23 cellular contexts compared by ENCODE assay signal in genomic region chr2:122108186-122108585, GRCh38.
DNase-seq lines count a peak whose midpoint lies in the region; ATAC-seq, FAIRE-seq and TF ChIP-seq lines count a peak whose summit lies in the region.
"Had no signal": no experiment of that assay in that cellular context is flagged by ENCODE, and none has a peak within 500 bp of the region (broad histone marks: within the 10 kb centered on the region; RNA-seq: fewer than 3 reads in every experiment).

No MANE protein-coding gene starts in this region.

- H4K8ac ChIP-seq in mesenchymal stem cell (ENCODE audit: low read length), result no peak overlapping the region

- H3K79me2 ChIP-seq in K562 (ENCODE audit: control insufficient read depth, insufficient read depth, low read length) (no peaks in the 10 kb centered on the region), osteoblast (ENCODE audit: insufficient read depth, low read length) (no peaks in the 10 kb centered on the region)

- no peak for TF ChIP-seq POLR2A in K562 (conservative IDR thresholded peaks at IDR 0.05)

- no peaks in the 10 kb centered on the region for H3K4me1 ChIP-seq in BE2C
- peaks cover 0 to 65% (median 43%) of the 10 kb centered on the region in 10 experiments; a peak in 16 of 20 replicates for H3K4me1 ChIP-seq in BLaER1 treated with 17β-estradiol and CSF1 and Interleukin-3, amounts not matched to agents 10 nM and 100 nM
- H3K4me1 ChIP-seq in K562 (replicated peaks in 1 of 2; ENCODE audit: control insufficient read depth in 2 of 2, insufficient read depth in 2 of 2, low read length in 2 of 2), result no peaks in the 10 kb centered on the region
- no peaks in the 10 kb centered on the region for H3K4me1 ChIP-seq in osteoblast (ENCODE audit: insufficient read depth, low read length)
- H3K4me1 ChIP-seq in mesenchymal stem cell (ENCODE audit: control insufficient read depth, insufficient read depth, low read depth, low read length), result no peaks in the 10 kb centered on the region
- H3K4me1 ChIP-seq: A549 had no signal

- TF ChIP-seq RAD21 in K562 (CRISPR knock-in tag; conservative IDR thresholded peaks at IDR 0.05 in 1 of 2, IDR thresholded peaks at IDR 0.05 in 1 of 2), result no peak

- H4K20me1 ChIP-seq in BLaER1 treated with 17β-estradiol and CSF1 and Interleukin-3, amounts not matched to agents 10 nM and 100 nM, result no peaks in the 10 kb centered on the region
- H4K20me1 ChIP-seq in K562 (replicated peaks; ENCODE audit: control insufficient read depth, insufficient read depth, low read length) (no peaks in the 10 kb centered on the region), osteoblast (ENCODE audit: insufficient read depth, low read length) (no peaks in the 10 kb centered on the region)

- intact Hi-C loops in K562 (cut with micrococcal nuclease), result no loop called here

- no peak overlapping the region for H4K91ac ChIP-seq in mesenchymal stem cell (ENCODE audit: low read length)

- POLR2A ChIA-PET in K562 (lab: Yijun Ruan, JAX), result no interaction called here

- H2BK12ac ChIP-seq in mesenchymal stem cell (ENCODE audit: low read length in 2 of 2), result no peak overlapping the region

- no peaks in the 10 kb centered on the region for H3K9me1 ChIP-seq in K562 (ENCODE audit: control insufficient read depth, insufficient read depth, low read length)

- in situ Hi-C loops in K562 (cut with MboI), result no loop called here

- no peaks in the 10 kb centered on the region for H3K9me3 ChIP-seq in BE2C
- H3K9me3 ChIP-seq in BLaER1 treated with 17β-estradiol and CSF1 and Interleukin-3, amounts not matched to agents 10 nM and 100 nM (replicated peaks in 1 of 11), result peaks cover 0 to 12% (median 6%) of the 10 kb centered on the region in 11 experiments; a peak in 8 of 22 replicates
- no peaks in the 10 kb centered on the region for H3K9me3 ChIP-seq in K562 (replicated peaks; ENCODE audit: control insufficient read depth, insufficient read depth, low read depth, low read length)
- no peaks in the 10 kb centered on the region for H3K9me3 ChIP-seq in osteoblast (ENCODE audit: low read depth, low read length)
- no peaks in the 10 kb centered on the region for H3K9me3 ChIP-seq in mesenchymal stem cell (ENCODE audit: control insufficient read depth, low read length)
- H3K9me3 ChIP-seq: A549 had no signal

- no peak overlapping the region for H3K4ac ChIP-seq in mesenchymal stem cell (ENCODE audit: low read depth in 1 of 2, low read length in 2 of 2)

- no peaks in the 10 kb centered on the region for H3K36me3 ChIP-seq in BE2C
- H3K36me3 ChIP-seq in BLaER1 treated with 17β-estradiol and CSF1 and Interleukin-3, amounts not matched to agents 10 nM and 100 nM, result no peaks in the 10 kb centered on the region
- H3K36me3 ChIP-seq in K562 (ENCODE audit: control insufficient read depth, insufficient read depth, low read length), result no peaks in the 10 kb centered on the region
- H3K36me3 ChIP-seq in osteoblast (ENCODE audit: insufficient read depth, low read length), result no peaks in the 10 kb centered on the region
- H3K36me3 ChIP-seq in mesenchymal stem cell (ENCODE audit: control insufficient read depth in 1 of 2, insufficient read depth in 2 of 2, low read depth in 1 of 2, low read length in 2 of 2), result no peaks in the 10 kb centered on the region

- H3K4me2 ChIP-seq in BLaER1 treated with 17β-estradiol and CSF1 and Interleukin-3, amounts not matched to agents 10 nM and 100 nM, result peak overlapping the region in 6 of 11 experiments; percentile 12 to 71 (median 46); a peak in 10 of 22 replicates
- H3K4me2 ChIP-seq in K562 (ENCODE audit: insufficient read depth, low read length) (no peak overlapping the region), osteoblast (ENCODE audit: insufficient read depth, low read length) (no peak overlapping the region), mesenchymal stem cell (ENCODE audit: low read length, poor library complexity, severe bottlenecking) (no peak overlapping the region)
- H3K4me2 ChIP-seq: A549 had no signal

- H3K27ac ChIP-seq in BLaER1 treated with 17β-estradiol and CSF1 and Interleukin-3, amounts not matched to agents 10 nM and 100 nM, result no peak overlapping the region
- H3K27ac ChIP-seq in K562 (ENCODE audit: extremely low read depth, low read depth, low read length), result no peak overlapping the region
- H3K27ac ChIP-seq in osteoblast (ENCODE audit: low read depth, low read length), result no peak overlapping the region
- H3K27ac ChIP-seq in mesenchymal stem cell (ENCODE audit: low read length, poor library complexity, severe bottlenecking), result no peak overlapping the region
- H3K27ac ChIP-seq: A549 had no signal

- no peak for TF ChIP-seq CTCF in BE2C (IDR thresholded peaks at IDR 0.05; ENCODE audit: low read depth, low read length)
- TF ChIP-seq CTCF in K562 (IDR thresholded peaks at IDR 0.05 in 2 of 3, conservative IDR thresholded peaks at IDR 0.05 in 1 of 3; ENCODE audit: insufficient read depth in 2 of 3, low read depth in 1 of 3, low read length in 3 of 3), result no peak
- no peak for TF ChIP-seq CTCF in osteoblast (IDR thresholded peaks at IDR 0.05; ENCODE audit: extremely low read depth, low read depth, low read length)

- H3K27me3 ChIP-seq in BE2C, result no peaks in the 10 kb centered on the region
- no peaks in the 10 kb centered on the region for H3K27me3 ChIP-seq in BLaER1 treated with 17β-estradiol and CSF1 and Interleukin-3, amounts not matched to agents 10 nM and 100 nM
- H3K27me3 ChIP-seq in K562 (ENCODE audit: control insufficient read depth in 2 of 2, insufficient read depth in 2 of 2, low read length in 2 of 2), result peaks cover 0 to 12% of the 10 kb centered on the region in 2 experiments; a peak in 1 of 5 replicates
- H3K27me3 ChIP-seq in osteoblast (ENCODE audit: insufficient read depth, low read length), result no peaks in the 10 kb centered on the region
- peaks cover 0 to 8% of the 10 kb centered on the region in 2 experiments for H3K27me3 ChIP-seq in mesenchymal stem cell (ENCODE audit: control insufficient read depth in 1 of 2, insufficient read depth in 1 of 2, low read length in 2 of 2)

- no CpG with 5 or more reads among the region's 1 CpG for WGBS in K562 (ENCODE audit: insufficient coverage, low coverage, missing lambda C conversion rate)
- 39% methylated on average over 1 of the region's 1 CpG for WGBS in mesenchymal stem cell

- DNase-seq in BE2C (peak; percentile 54), NCI-H82 treated with DMSO at 0.1 percent for 48 hours (lab: John Stamatoyannopoulos, UW; ENCODE audit: unreplicated experiment) (peak; percentile 58), K562 (ENCODE audit: extremely low read depth in 1 of 4, low spot score in 3 of 4) (no peak), osteoblast (ENCODE audit: insufficient read length, low spot score, missing footprints) (no peak), mesenchymal stem cell (no peak)
- DNase-seq: 8988T; ACHN; AML-193; CD4-positive, alpha-beta T cell; CD8-positive, alpha-beta memory T cell; DMS 273 treated with DMSO at 0.1 percent for 48 hours; DMS79; EL; GDM1; GOT3; HCEC 1CT had no signal

- H3K9ac ChIP-seq in BLaER1 treated with 17β-estradiol and CSF1 and Interleukin-3, amounts not matched to agents 10 nM and 100 nM, result no peak overlapping the region
- H3K9ac ChIP-seq in K562 (ENCODE audit: insufficient read depth in 1 of 2, low read depth in 2 of 2, low read length in 2 of 2) (no peak overlapping the region), mesenchymal stem cell (ENCODE audit: low read length) (no peak overlapping the region)

- no peak for FAIRE-seq in K562 (lab: Jason Lieb, UNC)
- FAIRE-seq: A549, D721Med, GM12878, H54 had no signal

- ATAC-seq in K562 (no peak), GM18517 (IDR thresholded peaks at IDR 0.05; ENCODE audit: unreplicated experiment) (no peak), HG03025 (IDR thresholded peaks at IDR 0.05; ENCODE audit: low FRiP score, unreplicated experiment) (no peak)
- ATAC-seq: A549, GM12878 had no signal

- H3K18ac ChIP-seq in mesenchymal stem cell (ENCODE audit: low read depth in 1 of 2, low read length in 2 of 2), result no peak overlapping the region

- CTCF ChIA-PET in K562 (lab: Yijun Ruan, JAX; ENCODE audit: low intra/inter-chr PET ratio), result no interaction called here

- no peak overlapping the region for H2AK5ac ChIP-seq in mesenchymal stem cell (ENCODE audit: low read length, severe bottlenecking)

- H3K79me1 ChIP-seq in mesenchymal stem cell (replicated peaks; ENCODE audit: low read length, poor library complexity, severe bottlenecking), result no peaks in the 10 kb centered on the region

- BruUV-seq in K562 (replicated peaks; lab: Mats Ljungman, UMichigan), result no TSS peak

- H3K23ac ChIP-seq in mesenchymal stem cell (ENCODE audit: low read length in 2 of 2), result no peak overlapping the region

- no peak for TF ChIP-seq EP300 in K562 (IDR thresholded peaks at IDR 0.05; ENCODE audit: low read length)

- H2BK15ac ChIP-seq in mesenchymal stem cell (ENCODE audit: low read depth, poor library complexity, severe bottlenecking), result no peak overlapping the region

- H2AFZ ChIP-seq in K562 (ENCODE audit: low read depth, low read length), result no peak overlapping the region
- no peak overlapping the region for H2AFZ ChIP-seq in osteoblast (ENCODE audit: low read length)
- no peak overlapping the region for H2AFZ ChIP-seq in mesenchymal stem cell (ENCODE audit: low read depth, low read length)

- H3K4me3 ChIP-seq in BE2C (ENCODE audit: low read depth, low read length) (no peak overlapping the region), K562 (no peak overlapping the region), osteoblast (ENCODE audit: insufficient read depth, low read length) (no peak overlapping the region), mesenchymal stem cell (ENCODE audit: insufficient read depth in 1 of 2, low read depth in 1 of 2, low read length in 2 of 2) (no peak overlapping the region)
- no peak overlapping the region for H3K4me3 ChIP-seq in BLaER1 treated with 17β-estradiol and CSF1 and Interleukin-3, amounts not matched to agents 10 nM and 100 nM
- H3K4me3 ChIP-seq: A549, GM12878 had no signal

- no peak overlapping the region for H2BK5ac ChIP-seq in mesenchymal stem cell (ENCODE audit: low read depth, low read length, poor library complexity, severe bottlenecking)

- H2BK120ac ChIP-seq in mesenchymal stem cell (ENCODE audit: low read depth, low read length), result no peak overlapping the region

- no peak overlapping the region for H3K14ac ChIP-seq in mesenchymal stem cell (ENCODE audit: low read length in 2 of 2)

TF ChIP-seq in K562, 482 proteins besides CTCF, POLR2A, EP300 and RAD21:
- TF ChIP-seq TARDBP (IDR thresholded peaks at IDR 0.05) (no peak), ETS2 (tag; IDR thresholded peaks at IDR 0.05; ENCODE audit: borderline replicate concordance, poor library complexity, severe bottlenecking) (no peak), CBFA2T3 (IDR thresholded peaks at IDR 0.05) (peak; percentile 11; the same call in 1 of the 2 replicates), FOXA1 (IDR thresholded peaks at IDR 0.05; ENCODE audit: borderline replicate concordance) (no peak), PHF21A (IDR thresholded peaks at IDR 0.05; ENCODE audit: borderline replicate concordance, low read depth) (no peak), EGR1 (conservative IDR thresholded peaks at IDR 0.05) (no peak), ZNF445 (CRISPR knock-in tag; IDR thresholded peaks at IDR 0.05; ENCODE audit: low read depth) (no peak), HDAC8 (tag; IDR thresholded peaks at IDR 0.05) (no peak)
TF ChIP-seq in K562: peak in this region for 1.

Comparison
In these comparisons a context has a peak if more than half of its experiments do, and no peak if none do; other contexts are left out.
1. DNase-seq: peak in BE2C (single experiment) and NCI-H82 treated with DMSO at 0.1 percent for 48 hours (single experiment); none in K562 (0 of 4), osteoblast (single experiment) and mesenchymal stem cell (single experiment).
2. H3K4me2 ChIP-seq: peak in BLaER1 treated with 17β-estradiol and CSF1 and Interleukin-3, amounts not matched to agents 10 nM and 100 nM (6 of 11); none in K562 (single experiment), osteoblast (single experiment) and mesenchymal stem cell (single experiment).